Comparison of ENCODE assay signal across 8 cellular contexts in the genomic region with DNA sequence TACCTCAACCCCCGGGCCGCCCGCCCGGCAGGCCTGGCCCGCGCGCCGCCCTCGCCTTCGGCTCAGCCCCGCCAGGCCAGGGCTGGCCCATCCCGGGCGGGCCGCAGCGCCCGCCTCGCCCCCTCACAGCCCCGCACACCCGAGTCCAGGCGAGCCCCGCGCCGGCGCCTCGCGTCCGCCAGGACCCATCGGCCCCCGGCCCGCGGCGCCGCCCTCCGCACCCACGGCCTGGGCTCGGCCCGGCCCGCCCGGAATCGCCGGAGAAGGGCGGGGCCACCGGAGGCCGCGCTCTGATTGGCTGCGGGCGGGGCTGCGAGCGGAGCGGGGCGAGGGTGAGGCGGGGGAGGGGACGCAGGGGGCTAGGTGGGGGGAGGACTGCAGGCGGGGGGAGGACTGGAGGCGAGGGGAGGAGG. TPM values are rescaled to one million over a fixed set of nuclear protein-coding genes. Genes with fewer than 3 reads are reported as not detected.
DNase-seq lines count a peak whose midpoint lies in the region; ATAC-seq and TF ChIP-seq lines count a peak whose summit lies in the region.

No MANE protein-coding gene starts in this region.

- peak; percentile 78 for ATAC-seq in GM19468 (IDR thresholded peaks at IDR 0.05; ENCODE audit: extremely low read depth, unreplicated experiment)

- TF ChIP-seq RAD21 in neural cell (conservative IDR thresholded peaks at IDR 0.05), result no peak

- H3K27ac ChIP-seq in neural cell (ENCODE audit: low read length) (peak overlapping the region; percentile 52), stomach smooth muscle (ENCODE audit: low read length) (peak overlapping the region; percentile 81)

- H3K36me3 ChIP-seq in neural cell (ENCODE audit: insufficient read depth, low read length) (no peaks in the 10 kb centered on the region), stomach smooth muscle (ENCODE audit: control insufficient read depth in 2 of 2, insufficient read depth in 2 of 2, low read length in 2 of 2) (no peaks in the 10 kb centered on the region)

- peaks cover 5% of the 10 kb centered on the region for H3K4me1 ChIP-seq in stomach smooth muscle (ENCODE audit: control insufficient read depth, insufficient read depth, low read length)

- H3K9me3 ChIP-seq in neural cell (ENCODE audit: low read length), result no peaks in the 10 kb centered on the region
- H3K9me3 ChIP-seq in stomach smooth muscle (ENCODE audit: control insufficient read depth in 2 of 2, low read length in 2 of 2), result no peaks in the 10 kb centered on the region

- DNase-seq in DMS 273 (lab: John Stamatoyannopoulos, UW; ENCODE audit: unreplicated experiment) (peak; percentile 95), HK-2 (ENCODE audit: unreplicated experiment) (peak; percentile 71), fibroblast of the conjunctiva (ENCODE audit: low read depth) (peak; percentile 75)
- peak; percentile 70 for DNase-seq in activated T-helper 9 cell treated with anti-CD3 and anti-CD28 coated beads, Interleukin-2, amount 50 U/mL, for 16 hours (ENCODE audit: low read depth)

- no peaks in the 10 kb centered on the region for H3F3A ChIP-seq in neural cell (ENCODE audit: insufficient read depth, low read length, poor library complexity, severe bottlenecking)

- H3K9me2 ChIP-seq in neural cell (ENCODE audit: insufficient read depth, low read length), result no peaks in the 10 kb centered on the region

- TF ChIP-seq EP300 in neural cell (conservative IDR thresholded peaks at IDR 0.05; ENCODE audit: poor library complexity, severe bottlenecking), result no peak

- peaks cover 11% of the 10 kb centered on the region for H4K20me1 ChIP-seq in neural cell (ENCODE audit: insufficient read depth)

- H3K9ac ChIP-seq in neural cell (ENCODE audit: low read length) (peak overlapping the region; percentile 92), stomach smooth muscle (ENCODE audit: low read length in 2 of 2) (peak overlapping the region; percentile 82 to 84)

- H2AFZ ChIP-seq in neural cell (ENCODE audit: low read depth, low read length), result no peak overlapping the region

- H3K4me2 ChIP-seq in neural cell (ENCODE audit: low read length), result no peak overlapping the region

- no peaks in the 10 kb centered on the region for H3K27me3 ChIP-seq in neural cell (ENCODE audit: insufficient read depth, low read depth, low read length)
- H3K27me3 ChIP-seq in stomach smooth muscle (ENCODE audit: control insufficient read depth in 1 of 2, insufficient read depth in 2 of 2, low read length in 2 of 2), result no peaks in the 10 kb centered on the region

- H3K79me2 ChIP-seq in neural cell (replicated peaks; ENCODE audit: insufficient read depth, low read length), result peaks cover 45% of the 10 kb centered on the region

- H3K4me3 ChIP-seq in neural cell (ENCODE audit: low read length) (peak overlapping the region; percentile 87), stomach smooth muscle (ENCODE audit: low read length in 2 of 2) (peak overlapping the region; percentile 80 to 85)

- TF ChIP-seq CTCF in neural cell (IDR thresholded peaks at IDR 0.05; ENCODE audit: poor library complexity, severe bottlenecking), result no peak

TF ChIP-seq in PFSK-1, 5 proteins besides CTCF, POLR2A, EP300 and RAD21:
- TF ChIP-seq FOXP2 (optimal IDR thresholded peaks at IDR 0.05; ENCODE audit: borderline replicate concordance, extremely low read depth, extremely low read length, insufficient read depth), result no peak
- peak; percentile 34; the same call in 1 of the 2 replicates for TF ChIP-seq TAF1 (IDR thresholded peaks at IDR 0.05; ENCODE audit: borderline replicate concordance, insufficient read depth, low read length)

TF ChIP-seq in neural cell, 6 proteins besides CTCF, POLR2A, EP300 and RAD21:
- TF ChIP-seq POLR2AphosphoS5 (IDR thresholded peaks at IDR 0.05), result peak; percentile 76
- TF ChIP-seq EZH2 (IDR thresholded peaks at IDR 0.05; ENCODE audit: borderline replicate concordance, insufficient read depth, low read length, poor library complexity, severe bottlenecking), result no peak

RNA-seq across cellular contexts. Expression of a gene that starts 0.3 kb away (rescaled TPM):
- polyA plus RNA-seq in PFSK-1 (2012; ENCODE audit: insufficient read length, low read depth), result 11.1 TPM
- polyA plus RNA-seq in neural cell, result 84.7 and 89.9 TPM in 2 replicates
- polyA minus RNA-seq in neural cell, result 120 and 127 TPM in 2 replicates

Comparison
In these comparisons a context has a peak if more than half of its experiments do, and no peak if none do; other contexts are left out.
1. Peak in every context shown above with its lines: DNase-seq, ATAC-seq, H3K4me3 ChIP-seq and H3K27ac ChIP-seq.